Comparison of ENCODE assay signal across 18 cellular contexts in genomic region chr13:101291647-101292515, GRCh38.
"Had no signal": no experiment of that assay in that cellular context is flagged by ENCODE, and none has a peak within 500 bp of the region (broad histone marks: within the 10 kb centered on the region; RNA-seq: fewer than 3 reads in every experiment).

No MANE protein-coding gene starts in this region.

- H3K9me3 ChIP-seq: body of pancreas, colonic mucosa, gastroesophageal sphincter, pancreas, right lobe of liver, thyroid gland had no signal

- DNase-seq: activated CD4-positive, alpha-beta T cell treated with anti-CD3 and anti-CD28 coated beads for 36 hours; activated CD4-positive, alpha-beta T cell treated with anti-CD3 and anti-CD28 coated beads, Interleukin-2, amount 50 U/mL, for 48 hours; amniotic stem cell; body of pancreas; colonic mucosa; heart right ventricle; immature natural killer cell; left ventricle myocardium superior; naive B cell; pancreas; right lobe of liver; stimulated activated naive CD4-positive, alpha-beta T cell; SW 1271; thyroid gland had no signal

- H3K36me3 Mint-ChIP-seq: activated naive CD8-positive, alpha-beta T cell; immature natural killer cell; memory B cell; naive B cell had no signal

- H3K27ac Mint-ChIP-seq: activated CD4-positive, alpha-beta T cell treated with anti-CD3 and anti-CD28 coated beads for 36 hours; activated naive CD8-positive, alpha-beta T cell; immature natural killer cell; memory B cell; naive B cell had no signal

- ATAC-seq: activated CD4-positive, alpha-beta T cell treated with anti-CD3 and anti-CD28 coated beads for 36 hours; body of pancreas; esophagus mucosa; gastroesophageal sphincter; heart right ventricle; left ventricle myocardium superior; pancreas; right lobe of liver had no signal

- H3K4me1 ChIP-seq: body of pancreas, colonic mucosa, gastroesophageal sphincter, heart right ventricle, pancreas, right lobe of liver, thyroid gland had no signal

- H3K4me3 Mint-ChIP-seq: activated CD4-positive, alpha-beta T cell treated with anti-CD3 and anti-CD28 coated beads for 36 hours; activated naive CD8-positive, alpha-beta T cell; immature natural killer cell; memory B cell; naive B cell had no signal

- H3K27ac ChIP-seq: body of pancreas, colonic mucosa, gastroesophageal sphincter, heart right ventricle, pancreas, right lobe of liver, thyroid gland had no signal

- H3K4me3 ChIP-seq: body of pancreas, colonic mucosa, gastroesophageal sphincter, heart right ventricle, pancreas, right lobe of liver, thyroid gland had no signal

- H3K36me3 ChIP-seq: colonic mucosa, gastroesophageal sphincter, heart right ventricle, pancreas, right lobe of liver, thyroid gland had no signal

- H3K4me1 Mint-ChIP-seq: activated CD4-positive, alpha-beta T cell treated with anti-CD3 and anti-CD28 coated beads for 36 hours; immature natural killer cell; memory B cell; naive B cell had no signal

- H3K27me3 ChIP-seq: body of pancreas, colonic mucosa, heart right ventricle, pancreas, right lobe of liver, thyroid gland had no signal

- H3K27me3 Mint-ChIP-seq: memory B cell, naive B cell had no signal
